ENCODE assay signal across 29 cellular contexts in genomic region chr22:22733881-22734373, GRCh38.
"Had no signal": no experiment of that assay in that cellular context is flagged by ENCODE, and none has a peak within 500 bp of the region (broad histone marks: within the 10 kb centered on the region; RNA-seq: fewer than 3 reads in every experiment).

No MANE protein-coding gene starts in this region.

- H3K9me3 Mint-ChIP-seq: activated naive CD4-positive, alpha-beta T cell treated with anti-CD3 and anti-CD28 coated beads, Interleukin-2, amount 50 U/mL, for 72 hours; activated naive CD8-positive, alpha-beta T cell treated with anti-CD3 and anti-CD28 coated beads, Interleukin-2, amount 50 U/mL, for 24 hours; activated T-cell treated with anti-CD3 and anti-CD28 coated beads, Interleukin-2, amount 50 U/mL, for 4 hours; IgD-negative memory B cell; WTC11 had no signal

- H3K27me3 ChIP-seq: ascending aorta, body of pancreas had no signal

- H3K36me3 Mint-ChIP-seq: activated naive CD4-positive, alpha-beta T cell treated with anti-CD3 and anti-CD28 coated beads, Interleukin-2, amount 50 U/mL, for 72 hours; WTC11 had no signal

- ATAC-seq: activated CD8-positive, alpha-beta T cell treated with anti-CD3 and anti-CD28 coated beads, Interleukin-2, amount 10 ng/mL, durations not matched to agents 7 days and 5 days; activated naive CD4-positive, alpha-beta T cell treated with anti-CD3 and anti-CD28 coated beads, Interleukin-2, amount 50 U/mL, for 72 hours; activated naive CD8-positive, alpha-beta T cell treated with anti-CD3 and anti-CD28 coated beads, Interleukin-2, amount 50 U/mL, for 24 hours; activated T-cell treated with anti-CD3 and anti-CD28 coated beads, Interleukin-2, amount 50 U/mL, for 4 hours; body of pancreas; PC-3; SK-N-SH treated with all-trans-retinoic acid at 6 μM for 48 hours had no signal

- DNase-seq: activated CD4-positive, alpha-beta T cell treated with anti-CD3 and anti-CD28 coated beads for 48 hours; activated CD4-positive, alpha-beta T cell treated with anti-CD3 and anti-CD28 coated beads, Interleukin-2, amount 50 U/mL, for 4 hours; activated CD4-positive, CD25-positive, alpha-beta regulatory T cell treated with anti-CD3 and anti-CD28 coated beads, Interleukin-2, amount 50 U/mL, for 72 hours; activated CD8-positive, alpha-beta T cell treated with anti-CD3 and anti-CD28 coated beads, Interleukin-2, amount 10 ng/mL, durations not matched to agents 7 days and 5 days; activated effector memory CD4-positive, alpha-beta T cell treated with anti-CD3 and anti-CD28 coated beads, Interleukin-2, amount 50 U/mL, for 16 hours; activated naive CD4-positive, alpha-beta T cell treated with Interleukin-2 at 50 U/mL for 16 hours; activated naive CD8-positive, alpha-beta T cell treated with anti-CD3 and anti-CD28 coated beads, Interleukin-2, amount 50 U/mL, for 24 hours; activated T-cell treated with anti-CD3 and anti-CD28 coated beads, Interleukin-2, amount 50 U/mL, for 4 hours; amniotic stem cell; body of pancreas; MG63; MV-4-11; NCI-H1105; NCI-H1436; NCI-H1694 treated with DMSO at 0.1 percent for 48 hours; NCI-H2081; NCI-H510A treated with DMSO at 0.1 percent for 48 hours; NCI-H69; PC-3; SHP77; SW 1271; T-helper 9 cell had no signal

- H3K9me3 ChIP-seq: ascending aorta, body of pancreas, MG63, SJSA1 had no signal

- H3K4me3 Mint-ChIP-seq: activated CD8-positive, alpha-beta T cell treated with anti-CD3 and anti-CD28 coated beads, Interleukin-2, amount 10 ng/mL, durations not matched to agents 7 days and 5 days; activated naive CD8-positive, alpha-beta T cell treated with anti-CD3 and anti-CD28 coated beads, Interleukin-2, amount 50 U/mL, for 24 hours; activated T-cell treated with anti-CD3 and anti-CD28 coated beads, Interleukin-2, amount 50 U/mL, for 4 hours; IgD-negative memory B cell; WTC11 had no signal

- H3K27ac Mint-ChIP-seq: activated CD8-positive, alpha-beta T cell treated with anti-CD3 and anti-CD28 coated beads, Interleukin-2, amount 10 ng/mL, durations not matched to agents 7 days and 5 days; activated naive CD4-positive, alpha-beta T cell treated with anti-CD3 and anti-CD28 coated beads, Interleukin-2, amount 50 U/mL, for 72 hours; activated naive CD8-positive, alpha-beta T cell treated with anti-CD3 and anti-CD28 coated beads, Interleukin-2, amount 50 U/mL, for 24 hours; IgD-negative memory B cell; WTC11 had no signal

- H3K4me2 ChIP-seq: KMS-11 had no signal

- H3K27ac ChIP-seq: ascending aorta, body of pancreas, KMS-11, SJSA1 had no signal

- H3K4me1 ChIP-seq: ascending aorta, body of pancreas, SJSA1 had no signal

- H3K36me3 ChIP-seq: ascending aorta, MG63, SJSA1 had no signal

- H3K4me3 ChIP-seq: ascending aorta, body of pancreas, MG63, SJSA1 had no signal

- H3K9ac ChIP-seq: KMS-11 had no signal
